ENCODE assay signal across 18 cellular contexts in the genomic region with DNA sequence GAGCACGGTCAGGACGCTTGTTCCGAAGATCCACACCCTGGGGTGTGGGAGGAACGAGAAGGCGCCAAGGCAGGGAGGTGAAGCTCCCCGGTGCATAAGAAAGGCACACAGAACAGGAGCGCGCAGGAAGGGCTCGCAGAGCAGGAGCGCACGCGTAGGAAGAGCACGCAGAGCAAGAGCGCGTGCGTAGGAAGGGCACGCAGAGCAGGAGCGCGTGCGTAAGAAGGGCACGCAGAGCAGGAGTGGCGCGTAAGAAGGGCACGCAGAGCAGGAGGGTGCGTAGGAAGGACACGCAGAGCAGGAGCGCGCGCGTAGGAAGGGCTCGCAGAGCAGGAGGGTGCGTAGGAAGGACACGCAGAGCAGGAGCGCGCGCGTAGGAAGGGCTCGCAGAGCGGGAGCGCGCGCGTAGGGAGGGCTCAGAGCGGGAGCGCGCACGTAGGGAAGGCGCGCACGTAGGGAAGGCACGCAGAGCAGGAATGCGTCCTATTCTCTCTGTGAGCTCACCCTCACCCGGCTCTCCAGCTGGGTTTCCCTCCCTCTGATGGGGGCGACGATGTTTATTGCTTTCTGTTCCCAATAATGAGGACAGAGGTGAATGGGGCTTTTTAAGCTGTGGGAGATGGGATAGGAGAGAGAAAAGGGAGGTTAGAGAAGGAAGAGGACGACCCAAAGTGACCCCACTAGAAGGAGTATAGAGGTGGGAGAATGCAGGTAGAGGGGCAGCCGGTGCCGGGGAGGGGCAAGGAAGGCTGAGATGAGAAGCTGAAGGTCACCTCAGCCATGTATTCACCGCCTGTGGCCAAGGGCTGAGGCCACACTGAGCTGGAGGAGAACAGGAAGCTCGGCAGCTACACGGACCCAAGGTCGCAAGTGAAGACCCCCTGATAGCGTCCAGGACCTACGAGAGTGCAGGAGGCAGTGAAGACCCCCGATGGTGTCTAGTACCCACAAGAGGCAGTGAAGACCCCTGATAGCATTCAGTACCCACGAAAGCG.
"Had no signal": no experiment of that assay in that cellular context is flagged by ENCODE, and none has a peak within 500 bp of the region (broad histone marks: within the 10 kb centered on the region; RNA-seq: fewer than 3 reads in every experiment).

No MANE protein-coding gene starts in this region.

- H3K4me3 Mint-ChIP-seq: activated B cell treated with CpG ODN at 0.5 μM for 24 hours; activated CD4-positive, alpha-beta T cell treated with anti-CD3 and anti-CD28 coated beads, Interleukin-2, amount 10 ng/mL, durations not matched to agents 7 days and 5 days; activated naive CD4-positive, alpha-beta T cell treated with anti-CD3 and anti-CD28 coated beads, Interleukin-2, amount 50 U/mL, for 24 hours; activated T-helper 17 cell treated with anti-CD3 and anti-CD28 coated beads, Interleukin-2, amount 50 U/mL, for 72 hours; brain; natural killer cell treated with Interleukin-12 subunit alpha and Interleukin-12 subunit beta and Interleukin-15 and Interleukin-18, amount 100 ng/mL, for 72 hours; stimulated activated naive CD8-positive, alpha-beta T cell treated with anti-CD3 and anti-CD28 coated beads, Interleukin-15, amount 100 ng/mL, for 72 hours; T-helper 17 cell had no signal

- H3K36me3 ChIP-seq: esophagus squamous epithelium, heart left ventricle, thyroid gland had no signal

- H3K27ac ChIP-seq: esophagus squamous epithelium, heart left ventricle, thyroid gland had no signal

- H3K9me3 ChIP-seq: esophagus squamous epithelium, heart left ventricle, thyroid gland had no signal

- H3K4me1 Mint-ChIP-seq: activated B cell treated with CpG ODN at 0.5 μM for 24 hours; activated CD4-positive, alpha-beta T cell treated with anti-CD3 and anti-CD28 coated beads, Interleukin-2, amount 10 ng/mL, durations not matched to agents 7 days and 5 days; activated naive CD4-positive, alpha-beta T cell treated with anti-CD3 and anti-CD28 coated beads, Interleukin-2, amount 50 U/mL, for 24 hours; activated T-helper 17 cell treated with anti-CD3 and anti-CD28 coated beads, Interleukin-2, amount 50 U/mL, for 72 hours; brain; stimulated activated naive CD8-positive, alpha-beta T cell treated with anti-CD3 and anti-CD28 coated beads, Interleukin-15, amount 100 ng/mL, for 72 hours; T-helper 17 cell had no signal

- H3K36me3 Mint-ChIP-seq: activated naive CD4-positive, alpha-beta T cell treated with anti-CD3 and anti-CD28 coated beads, Interleukin-2, amount 50 U/mL, for 24 hours; natural killer cell treated with Interleukin-12 subunit alpha and Interleukin-12 subunit beta and Interleukin-15 and Interleukin-18, amount 100 ng/mL, for 72 hours had no signal

- H3K4me1 ChIP-seq: esophagus squamous epithelium, heart left ventricle, thyroid gland had no signal

- H3K27ac Mint-ChIP-seq: activated B cell treated with CpG ODN at 0.5 μM for 24 hours; activated CD4-positive, alpha-beta T cell treated with anti-CD3 and anti-CD28 coated beads, Interleukin-2, amount 10 ng/mL, durations not matched to agents 7 days and 5 days; activated naive CD4-positive, alpha-beta T cell treated with anti-CD3 and anti-CD28 coated beads, Interleukin-2, amount 50 U/mL, for 24 hours; activated T-helper 17 cell treated with anti-CD3 and anti-CD28 coated beads, Interleukin-2, amount 50 U/mL, for 72 hours; brain; natural killer cell treated with Interleukin-12 subunit alpha and Interleukin-12 subunit beta and Interleukin-15 and Interleukin-18, amount 100 ng/mL, for 72 hours; stimulated activated naive CD8-positive, alpha-beta T cell treated with anti-CD3 and anti-CD28 coated beads, Interleukin-15, amount 100 ng/mL, for 72 hours; T-helper 17 cell had no signal

- DNase-seq: activated B cell treated with CpG ODN at 0.5 μM for 24 hours; activated CD4-positive, alpha-beta T cell treated with anti-CD3 and anti-CD28 coated beads, Interleukin-2, amount 10 ng/mL, durations not matched to agents 7 days and 5 days; activated CD8-positive, alpha-beta memory T cell treated with anti-CD3 and anti-CD28 coated beads for 24 hours; activated T-cell treated with anti-CD3 and anti-CD28 coated beads for 4 hours; esophagus squamous epithelium; foreskin fibroblast; heart left ventricle; islet precursor cell; stimulated activated CD4-positive, alpha-beta T cell treated with anti-CD3 and anti-CD28 coated beads, Interleukin-15, amount 100 ng/mL, for 24 hours; stimulated activated CD4-positive, alpha-beta T cell treated with anti-CD3 and anti-CD28 coated beads, Interleukin-4, amount 100 ng/mL, for 24 hours; stimulated activated naive CD8-positive, alpha-beta T cell treated with anti-CD3 and anti-CD28 coated beads, Interleukin-15, amount 100 ng/mL, for 72 hours; T-helper 17 cell; thyroid gland had no signal

- H3K27me3 ChIP-seq: esophagus squamous epithelium, thyroid gland had no signal

- H3K27me3 Mint-ChIP-seq: activated B cell treated with CpG ODN at 0.5 μM for 24 hours; activated CD4-positive, alpha-beta T cell treated with anti-CD3 and anti-CD28 coated beads, Interleukin-2, amount 10 ng/mL, durations not matched to agents 7 days and 5 days; activated T-helper 17 cell treated with anti-CD3 and anti-CD28 coated beads, Interleukin-2, amount 50 U/mL, for 72 hours; natural killer cell treated with Interleukin-12 subunit alpha and Interleukin-12 subunit beta and Interleukin-15 and Interleukin-18, amount 100 ng/mL, for 72 hours; T-helper 17 cell had no signal

- H3K9me3 Mint-ChIP-seq: activated B cell treated with CpG ODN at 0.5 μM for 24 hours had no signal

- H3K4me3 ChIP-seq: esophagus squamous epithelium, heart left ventricle, thyroid gland had no signal

- ATAC-seq: activated T-helper 17 cell treated with anti-CD3 and anti-CD28 coated beads, Interleukin-2, amount 50 U/mL, for 72 hours; heart left ventricle; left lobe of liver; stimulated activated naive CD8-positive, alpha-beta T cell treated with anti-CD3 and anti-CD28 coated beads, Interleukin-15, amount 100 ng/mL, for 72 hours; T-helper 17 cell had no signal
